Comparison of ENCODE assay signal across 8 cellular contexts in the genomic region with DNA sequence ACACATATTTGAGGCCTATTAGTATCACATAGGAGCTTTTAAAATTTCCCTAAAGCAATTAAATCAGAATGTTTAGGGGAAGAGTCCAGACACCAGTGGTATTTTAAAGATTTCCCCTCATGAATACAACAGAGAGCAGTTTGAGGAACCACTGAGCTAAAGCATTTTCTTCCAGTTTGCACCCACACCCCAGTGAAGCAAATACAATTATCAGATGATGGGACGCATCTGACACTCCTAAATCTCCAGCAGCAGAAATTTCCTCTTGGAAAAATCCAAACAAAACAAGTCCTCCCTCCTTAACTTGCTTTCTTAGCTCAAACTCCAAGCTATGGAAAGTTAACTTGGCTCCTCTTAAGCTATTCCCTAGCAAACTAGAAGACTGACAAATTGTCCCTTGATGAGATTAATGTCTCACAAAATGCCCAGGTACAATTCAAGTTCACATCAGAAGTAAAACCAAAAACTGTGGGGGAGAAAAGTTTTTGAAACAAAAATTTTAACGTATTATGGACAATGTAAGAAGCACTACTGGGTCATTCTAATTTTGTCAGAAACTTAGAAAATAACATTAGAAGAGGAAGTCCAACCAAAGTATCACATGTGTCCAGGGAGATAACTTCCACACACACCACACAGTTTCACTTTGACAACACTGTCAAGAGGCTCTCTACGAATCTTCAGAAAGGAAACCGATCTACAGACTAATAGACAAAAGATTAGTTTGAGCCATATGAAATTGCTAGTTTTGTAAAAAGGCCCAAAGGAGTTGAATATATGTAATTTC.
DNase-seq lines count a peak whose midpoint lies in the region; ATAC-seq and TF ChIP-seq lines count a peak whose summit lies in the region.

No MANE protein-coding gene starts in this region.

- H3K36me3 ChIP-seq in BE2C: no peaks in the 10 kb centered on the region

- ATAC-seq in GM18499 (IDR thresholded peaks at IDR 0.05; ENCODE audit: insufficient read depth, unreplicated experiment) (peak; percentile 87), GM21786 (IDR thresholded peaks at IDR 0.05; ENCODE audit: unreplicated experiment) (peak; percentile 79)

- H3K4me3 ChIP-seq in LNCaP clone FGC (ENCODE audit: low read depth, low read length) (peak overlapping the region; percentile 22; the same call in 1 of the 2 replicates), BE2C (ENCODE audit: low read depth, low read length) (no peak overlapping the region)

- no peak for TF ChIP-seq CTCF in LNCaP clone FGC (IDR thresholded peaks at IDR 0.05; ENCODE audit: control insufficient read depth, extremely low read depth, insufficient read depth)
- TF ChIP-seq CTCF in BE2C (IDR thresholded peaks at IDR 0.05; ENCODE audit: low read depth, low read length): no peak

- no peaks in the 10 kb centered on the region for H3K4me1 ChIP-seq in BE2C

- H3K9me3 ChIP-seq in BE2C: no peaks in the 10 kb centered on the region

- H3K27me3 ChIP-seq in BE2C: no peaks in the 10 kb centered on the region

- DNase-seq in LNCaP clone FGC (ENCODE audit: low read depth) (no peak), left kidney (ENCODE audit: low read depth, low spot score) (peak; percentile 46), hepatic stellate cell (ENCODE audit: low spot score) (no peak), BE2C (no peak), NCI-H1105 (lab: John Stamatoyannopoulos, UW) (no peak)
- DNase-seq in stimulated activated CD4-positive, alpha-beta T cell treated with anti-CD3 and anti-CD28 coated beads, Interleukin-4, amount 100 ng/mL, for 24 hours: no peak
